In the genomic region with DNA sequence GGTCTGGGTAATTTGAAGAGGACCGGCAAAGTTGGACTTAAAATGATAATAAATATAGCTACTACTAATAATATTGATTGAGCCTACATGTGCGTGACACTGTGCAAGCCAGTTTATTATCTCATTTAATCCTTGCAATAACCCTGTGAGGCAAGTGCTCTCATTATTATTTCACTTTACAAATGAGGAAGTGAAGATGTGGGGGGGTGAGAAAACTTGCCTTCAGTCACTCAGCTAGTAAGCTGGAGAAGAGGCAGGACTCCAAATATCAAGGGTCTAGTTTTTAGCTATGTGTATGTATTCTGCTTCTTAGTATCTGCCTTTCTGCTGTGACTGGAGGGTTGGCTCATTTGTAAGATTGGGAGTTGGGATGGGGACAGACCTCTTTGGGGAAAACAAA, we compare ENCODE assay signal across 17 cellular contexts. TPM values are rescaled to one million over a fixed set of nuclear protein-coding genes. Genes with fewer than 3 reads are reported as not detected.
"Had no signal": no experiment of that assay in that cellular context is flagged by ENCODE, and none has a peak within 500 bp of the region (broad histone marks: within the 10 kb centered on the region; RNA-seq: fewer than 3 reads in every experiment).

No MANE protein-coding gene starts in this region.

- H3K36me3 Mint-ChIP-seq: natural killer cell had no signal

- H3K4me1 ChIP-seq: colonic mucosa, sigmoid colon, tibial artery, upper lobe of left lung, uterus had no signal

- H3K9me3 ChIP-seq: colonic mucosa, mucosa of descending colon, sigmoid colon, tibial artery, upper lobe of left lung, uterus had no signal

- ATAC-seq: left lobe of liver; mucosa of descending colon; natural killer cell; stimulated activated naive CD8-positive, alpha-beta T cell treated with anti-CD3 and anti-CD28 coated beads, Interleukin-15, Interleukin-2, amounts not matched to agents 100 U/mL and 50 U/mL, for 24 hours had no signal

- H3K27ac Mint-ChIP-seq: endodermal cell, natural killer cell had no signal

- H3K4me1 Mint-ChIP-seq: natural killer cell had no signal

- H3K4me3 ChIP-seq: colonic mucosa, mucosa of descending colon, sigmoid colon, skin epidermis, tibial artery, upper lobe of left lung, uterus had no signal

- H3K36me3 ChIP-seq: colonic mucosa, sigmoid colon, tibial artery, upper lobe of left lung, uterus had no signal

- FAIRE-seq: frontal cortex had no signal

- H3K4me3 Mint-ChIP-seq: endodermal cell, natural killer cell, neural crest cell had no signal

- DNase-seq: colonic mucosa; effector CD4-positive, alpha-beta T cell; endodermal cell; islet precursor cell; mammary epithelial cell; mucosa of descending colon; natural killer cell; posterior cingulate gyrus; sigmoid colon; stimulated activated naive CD8-positive, alpha-beta T cell treated with anti-CD3 and anti-CD28 coated beads, Interleukin-15, Interleukin-2, amounts not matched to agents 100 U/mL and 50 U/mL, for 24 hours; tibial artery; upper lobe of left lung; uterus had no signal

- H3K9me3 Mint-ChIP-seq: endodermal cell, neural crest cell had no signal

- H3K27ac ChIP-seq: colonic mucosa, sigmoid colon, skin epidermis, tibial artery, upper lobe of left lung, uterus had no signal

RNA-seq across cellular contexts. Expression of a gene that starts 39.2 kb away (rescaled TPM):
- total RNA-seq: left lobe of liver, natural killer cell had no signal
